8 cellular contexts compared by ENCODE assay signal in the genomic region with DNA sequence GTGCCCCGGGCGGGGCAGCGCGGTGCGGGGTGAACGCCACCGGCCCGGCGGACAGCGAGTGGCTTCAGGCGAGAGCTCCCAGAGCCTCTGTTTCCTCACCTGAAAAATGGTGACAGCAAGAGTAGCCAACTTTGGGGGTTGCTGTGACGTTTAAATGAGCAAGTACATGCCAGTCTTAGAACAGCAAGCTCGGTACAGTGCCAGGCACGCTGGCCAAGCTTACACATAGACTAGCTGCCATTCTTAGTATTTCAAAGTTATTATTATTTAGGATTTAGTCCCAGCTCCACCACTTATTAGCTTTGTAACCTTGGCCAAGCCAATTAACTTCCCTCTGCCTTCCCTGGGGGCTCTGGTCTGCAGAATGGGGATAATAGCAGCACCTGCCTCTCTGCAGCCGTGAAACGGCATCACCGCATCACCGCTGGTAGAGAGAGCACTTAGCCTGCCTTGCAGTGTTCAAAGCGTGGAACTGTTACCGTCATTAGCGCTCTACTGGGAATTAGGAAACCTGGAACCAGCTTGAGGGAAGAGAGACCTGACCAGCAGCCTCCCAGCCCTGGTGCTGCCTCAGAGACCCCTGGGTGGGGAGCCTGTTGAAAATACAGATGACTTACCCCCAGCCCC. TPM values are rescaled to one million over a fixed set of nuclear protein-coding genes. Genes with fewer than 3 reads are reported as not detected.
A peak's percentile ranks its signal among the peaks of the same experiment; 100 is the strongest.
DNase-seq lines count a peak whose midpoint lies in the region; ATAC-seq, FAIRE-seq and TF ChIP-seq lines count a peak whose summit lies in the region.

A gene with protein sequence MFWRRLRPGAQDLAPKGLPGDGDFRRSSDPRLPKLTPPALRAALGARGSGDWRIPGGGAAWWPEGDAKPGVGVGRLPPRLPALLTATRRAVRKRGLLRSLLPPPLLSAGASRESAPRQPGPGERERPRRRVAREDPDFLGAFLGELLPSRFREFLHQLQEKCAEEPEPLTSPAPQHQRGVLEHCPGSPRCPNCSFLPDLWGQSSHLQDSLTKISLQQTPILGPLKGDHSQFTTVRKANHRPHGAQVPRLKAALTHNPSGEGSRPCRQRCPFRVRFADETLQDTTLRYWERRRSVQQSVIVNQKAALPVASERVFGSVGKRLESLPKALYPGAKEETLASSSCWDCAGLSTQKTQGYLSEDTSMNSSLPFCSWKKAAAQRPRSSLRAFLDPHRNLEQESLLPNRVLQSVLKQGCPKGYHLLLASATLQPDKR (minus strand): TSS at position 433 of the 627 bp plus-strand sequence. CDS start 527 bp downstream, outside the sequence.

- 39% methylated on average over 21 of the region's 21 CpGs for WGBS in K562 (ENCODE audit: insufficient coverage, low coverage, missing lambda C conversion rate)
- WGBS in mesenchymal stem cell: 34% methylated on average over 21 of the region's 21 CpGs
- WGBS in transverse colon (ENCODE audit: low coverage in 1 of 2), 2 donors: 31% methylated on average over 21 of the region's 21 CpGs; no CpG with 5 or more reads in 1 of the 2 donors

- peak; percentile 26 for FAIRE-seq in K562 (lab: Jason Lieb, UNC)

- peak within 1 kb of the TSS in 1 of 2 experiments; percentile 73 for H3K23ac ChIP-seq in mesenchymal stem cell (ENCODE audit: low read length in 2 of 2)

- no peaks in the 10 kb centered on the region for H3K9me1 ChIP-seq in K562 (ENCODE audit: control insufficient read depth, insufficient read depth, low read length)

- H3K4me3 ChIP-seq in K562 (peak within 1 kb of the TSS; percentile 56), mesenchymal stem cell (ENCODE audit: insufficient read depth in 1 of 2, low read depth in 1 of 2, low read length in 2 of 2) (peak within 1 kb of the TSS; percentile 71 to 76), transverse colon (peak within 1 kb of the TSS; percentile 10 to 64 (median 48))

- peak; percentile 3; the same call in 1 of the 3 replicates for ATAC-seq in K562
- ATAC-seq in HG03342 (IDR thresholded peaks at IDR 0.05; ENCODE audit: unreplicated experiment): no peak
- ATAC-seq in GM21423 (IDR thresholded peaks at IDR 0.05; ENCODE audit: unreplicated experiment): no peak

- no peak for TF ChIP-seq CTCF in K562 (IDR thresholded peaks at IDR 0.05 in 2 of 3, conservative IDR thresholded peaks at IDR 0.05 in 1 of 3; ENCODE audit: insufficient read depth in 2 of 3, low read depth in 1 of 3, low read length in 3 of 3)
- TF ChIP-seq CTCF in transverse colon (IDR thresholded peaks at IDR 0.05): no peak

- DNase-seq in activated T-cell treated with anti-CD3 and anti-CD28 coated beads, Interleukin-2, amount 50 U/mL, for 24 hours: no peak
- no peak for DNase-seq in activated T-cell treated with anti-CD3 and anti-CD28 coated beads, Interleukin-2, amount 50 U/mL, for 48 hours
- DNase-seq in K562 (ENCODE audit: extremely low read depth in 1 of 4, low spot score in 3 of 4): no peak
- DNase-seq in mesenchymal stem cell: no peak
- DNase-seq in transverse colon: no peak
- DNase-seq in mesenteric fat pad (ENCODE audit: low spot score): no peak

- TF ChIP-seq RAD21 in K562 (CRISPR knock-in tag; conservative IDR thresholded peaks at IDR 0.05 in 1 of 2, IDR thresholded peaks at IDR 0.05 in 1 of 2): no peak

- H3K27ac ChIP-seq in K562 (ENCODE audit: extremely low read depth, low read depth, low read length) (no peak within 1 kb of the TSS), mesenchymal stem cell (ENCODE audit: low read length, poor library complexity, severe bottlenecking) (no peak within 1 kb of the TSS), transverse colon (peak within 1 kb of the TSS in 3 of 4 donors; percentile 18 to 42 (median 34))

- H2AFZ ChIP-seq in K562 (ENCODE audit: low read depth, low read length) (peak within 1 kb of the TSS; percentile 85), mesenchymal stem cell (ENCODE audit: low read depth, low read length) (peak within 1 kb of the TSS; percentile 90)

- H3K18ac ChIP-seq in mesenchymal stem cell (ENCODE audit: low read depth in 1 of 2, low read length in 2 of 2): peak within 1 kb of the TSS; percentile 94 to 97

- peak within 1 kb of the TSS; percentile 98 for H2BK15ac ChIP-seq in mesenchymal stem cell (ENCODE audit: low read depth, poor library complexity, severe bottlenecking)

- H3K14ac ChIP-seq in mesenchymal stem cell (ENCODE audit: low read length in 2 of 2): peak within 1 kb of the TSS; percentile 22 to 96

- H3K4me3 Mint-ChIP-seq in activated T-cell treated with anti-CD3 and anti-CD28 coated beads, Interleukin-2, amount 50 U/mL, for 24 hours: peak within 1 kb of the TSS; percentile 18

- peak within 1 kb of the TSS; percentile 90 for H2BK120ac ChIP-seq in mesenchymal stem cell (ENCODE audit: low read depth, low read length)

- no peaks in the 10 kb centered on the region for H3K36me3 Mint-ChIP-seq in activated T-cell treated with anti-CD3 and anti-CD28 coated beads, Interleukin-2, amount 50 U/mL, for 24 hours (ENCODE audit: low read depth)

- POLR2A ChIA-PET in K562 (lab: Yijun Ruan, JAX): interaction anchor here (0.5 to 0.9 kb wide), 4 partner anchors 8 to 227 kb away, joined by 3 to 4 read pairs (median 4); no protein-coding TSS in a partner anchor

- H3K4ac ChIP-seq in mesenchymal stem cell (ENCODE audit: low read depth in 1 of 2, low read length in 2 of 2): peak within 1 kb of the TSS; percentile 89 to 97

- H2BK12ac ChIP-seq in mesenchymal stem cell (ENCODE audit: low read length in 2 of 2): peak within 1 kb of the TSS; percentile 70 to 97

- no peak within 1 kb of the TSS for H2BK5ac ChIP-seq in mesenchymal stem cell (ENCODE audit: low read depth, low read length, poor library complexity, severe bottlenecking)

- BruUV-seq in K562 (replicated peaks; lab: Mats Ljungman, UMichigan): TSS peak; percentile 67

- H3K4me1 ChIP-seq in K562 (replicated peaks in 1 of 2; ENCODE audit: control insufficient read depth in 2 of 2, insufficient read depth in 2 of 2, low read length in 2 of 2): peaks cover 13 to 25% of the 10 kb centered on the region in 2 experiments
- H3K4me1 ChIP-seq in mesenchymal stem cell (ENCODE audit: control insufficient read depth, insufficient read depth, low read depth, low read length): peaks cover 19% of the 10 kb centered on the region
- H3K4me1 ChIP-seq in transverse colon: peaks cover 0 to 23% (median 13%) of the 10 kb centered on the region in 4 donors

- H3K9me3 ChIP-seq in K562 (replicated peaks; ENCODE audit: control insufficient read depth, insufficient read depth, low read depth, low read length) (no peaks in the 10 kb centered on the region), mesenchymal stem cell (ENCODE audit: control insufficient read depth, low read length) (no peaks in the 10 kb centered on the region), transverse colon (no peaks in the 10 kb centered on the region)

- H3K79me1 ChIP-seq in mesenchymal stem cell (replicated peaks; ENCODE audit: low read length, poor library complexity, severe bottlenecking): peaks cover 3% of the 10 kb centered on the region

- no peaks in the 10 kb centered on the region for H3K36me3 ChIP-seq in K562 (ENCODE audit: control insufficient read depth, insufficient read depth, low read length)
- no peaks in the 10 kb centered on the region for H3K36me3 ChIP-seq in mesenchymal stem cell (ENCODE audit: control insufficient read depth in 1 of 2, insufficient read depth in 2 of 2, low read depth in 1 of 2, low read length in 2 of 2)
- H3K36me3 ChIP-seq in transverse colon: no peaks in the 10 kb centered on the region

- H3K4me2 ChIP-seq in K562 (ENCODE audit: insufficient read depth, low read length) (peak within 1 kb of the TSS; percentile 56), mesenchymal stem cell (ENCODE audit: low read length, poor library complexity, severe bottlenecking) (peak within 1 kb of the TSS; percentile 100)

- in situ Hi-C loops in K562 (cut with MboI) (loop anchor here (25.0 kb wide), 1 partner anchor 283 kb away; no protein-coding TSS in a partner anchor), transverse colon (cut with MboI; ENCODE audit: low pct_ligation_motif_present in 1 of 4, low pct_unique_long_range_greater_than_20kb in 1 of 4, low sequenced_read_pairs in 3 of 4) (no loop called here)

- H3K9ac ChIP-seq in K562 (ENCODE audit: insufficient read depth in 1 of 2, low read depth in 2 of 2, low read length in 2 of 2) (peak within 1 kb of the TSS; percentile 51 to 91; a peak in 3 of 4 replicates), mesenchymal stem cell (ENCODE audit: low read length) (peak within 1 kb of the TSS; percentile 75)

- intact Hi-C loops in K562 (cut with micrococcal nuclease): no loop called here
- intact Hi-C loops in transverse colon (cut with DNase I; ENCODE audit: low total_unique reads): no loop called here

- H3K4me1 Mint-ChIP-seq in activated T-cell treated with anti-CD3 and anti-CD28 coated beads, Interleukin-2, amount 50 U/mL, for 24 hours (ENCODE audit: low read depth): peaks cover 23% of the 10 kb centered on the region

- no peaks in the 10 kb centered on the region for H3K79me2 ChIP-seq in K562 (ENCODE audit: control insufficient read depth, insufficient read depth, low read length)

- peak within 1 kb of the TSS; percentile 68 for H2AK5ac ChIP-seq in mesenchymal stem cell (ENCODE audit: low read length, severe bottlenecking)

- CTCF ChIA-PET in K562 (lab: Yijun Ruan, JAX; ENCODE audit: low intra/inter-chr PET ratio): no interaction called here

- peak within 1 kb of the TSS; percentile 97 for H4K8ac ChIP-seq in mesenchymal stem cell (ENCODE audit: low read length)

- H3K27me3 ChIP-seq in K562 (ENCODE audit: control insufficient read depth in 2 of 2, insufficient read depth in 2 of 2, low read length in 2 of 2) (peaks cover 3 to 17% of the 10 kb centered on the region in 2 experiments; a peak in 2 of 5 replicates), mesenchymal stem cell (ENCODE audit: control insufficient read depth in 1 of 2, insufficient read depth in 1 of 2, low read length in 2 of 2) (no peaks in the 10 kb centered on the region), transverse colon (peaks cover 15% of the 10 kb centered on the region)

- no peak within 1 kb of the TSS for H3K27ac Mint-ChIP-seq in activated T-cell treated with anti-CD3 and anti-CD28 coated beads, Interleukin-2, amount 50 U/mL, for 24 hours

- TF ChIP-seq POLR2A in K562 (conservative IDR thresholded peaks at IDR 0.05) (no peak), transverse colon (IDR thresholded peaks at IDR 0.05) (no peak)

- H4K91ac ChIP-seq in mesenchymal stem cell (ENCODE audit: low read length): peak within 1 kb of the TSS; percentile 97

- peaks cover 28% of the 10 kb centered on the region for H3K27me3 Mint-ChIP-seq in activated T-cell treated with anti-CD3 and anti-CD28 coated beads, Interleukin-2, amount 50 U/mL, for 24 hours

- no peaks in the 10 kb centered on the region for H3K9me3 Mint-ChIP-seq in activated T-cell treated with anti-CD3 and anti-CD28 coated beads, Interleukin-2, amount 50 U/mL, for 24 hours

- H4K20me1 ChIP-seq in K562 (replicated peaks; ENCODE audit: control insufficient read depth, insufficient read depth, low read length): no peaks in the 10 kb centered on the region

- TF ChIP-seq EP300 in K562 (IDR thresholded peaks at IDR 0.05; ENCODE audit: low read length): no peak
- no peak for TF ChIP-seq EP300 in transverse colon (IDR thresholded peaks at IDR 0.05; ENCODE audit: low read depth)

RNA-seq across cellular contexts. Expression of the gene that starts here (rescaled TPM):
- total RNA-seq in K562 (2011; cell fraction: chromatin; rRNA removed; ENCODE audit: low replicate concordance): not detected in 2 replicates
- not detected in 2 replicates for total RNA-seq in K562 (2011; cell fraction: nucleolus; rRNA removed)
- not detected in 2 replicates for total RNA-seq in K562 (2011; cell fraction: nucleoplasm; rRNA removed)
- 0.12 TPM in 1 of 2 replicates, not detected in the other for total RNA-seq in K562 (2014; rRNA removed)
- total RNA-seq in K562 (2014; rRNA removed; fragmentation: Illumina TruSeq; extraction: Trizol): not detected in 2 replicates
- total RNA-seq in K562 (2015; rRNA removed; fragmentation: Illumina TruSeq; extraction: Trizol): not detected in 2 replicates
- not detected in 2 replicates for total RNA-seq in K562 (2021)
- polyA plus RNA-seq in K562 (2011; rRNA removed): not detected in 2 replicates
- polyA plus RNA-seq in K562 (2011; cell fraction: cytosol; rRNA removed): not detected in 2 replicates
- not detected in 2 replicates for polyA plus RNA-seq in K562 (2011; cell fraction: nucleus; rRNA removed)
- not detected in 2 replicates for polyA plus RNA-seq in K562 (2012)
- polyA plus RNA-seq in K562 (2014; fragmentation: Illumina TruSeq; extraction: Trizol): not detected in 2 replicates
- not detected for polyA plus RNA-seq in K562 (2014; fragmentation: Nextera tagmentation; extraction: Ambion mirVana)
- not detected in 2 replicates for polyA plus RNA-seq in K562 (2014; rRNA removed)
- not detected in 2 replicates for polyA minus RNA-seq in K562 (2011; rRNA and poly(A)+ RNA removed)
- not detected in 2 replicates for polyA minus RNA-seq in K562 (2011; cell fraction: cytosol; rRNA and poly(A)+ RNA removed)
- not detected in 2 replicates for polyA minus RNA-seq in K562 (2011; cell fraction: nucleus; rRNA and poly(A)+ RNA removed)
- 0.03 TPM for polyA plus RNA-seq in mesenchymal stem cell (2013, experiment 1 of 2)
- polyA plus RNA-seq in mesenchymal stem cell (2013, experiment 2 of 2): 0.04 TPM
- not detected for total RNA-seq in transverse colon
- total RNA-seq in mesenteric fat pad: not detected

Comparison
In these comparisons a context has a peak if more than half of its experiments do, and no peak if none do; other contexts are left out.
1. Peak in ATAC-seq, H3K4me3 ChIP-seq, H3K9ac ChIP-seq and H3K4me2 ChIP-seq in K562; RNA of the gene not detected or under 1 TPM.
2. H3K27ac ChIP-seq: peak in transverse colon (3 of 4); none in K562 (single experiment) and mesenchymal stem cell (single experiment).
3. Peak in every context shown above with its lines, with median percentiles within 50 percentile points of each other: H3K4me3 ChIP-seq.